ENCODE assay signal across 1 cellular context in genomic region chr9:37027582-37028424, GRCh38.
A peak's percentile ranks its signal among the peaks of the same experiment; 100 is the strongest.
TF ChIP-seq lines count a peak whose summit lies in the region.

No MANE protein-coding gene starts in this region.

TF ChIP-seq in HepG2, 621 proteins besides CTCF, POLR2A, EP300 and RAD21 (continued from another document and continues in another):
- TF ChIP-seq RXRB (CRISPR knock-in tag; IDR thresholded peaks at IDR 0.05; ENCODE audit: borderline replicate concordance): peak; percentile 78
- TF ChIP-seq REXO4 (CRISPR knock-in tag; IDR thresholded peaks at IDR 0.05; ENCODE audit: borderline replicate concordance): peak; percentile 95
- TF ChIP-seq RFX3 (CRISPR knock-in tag; IDR thresholded peaks at IDR 0.05): 0 out of 2 replicates have a peak, but pooled peaks have one; percentile 34
- peak; percentile 74; the same call in 1 of the 2 replicates for TF ChIP-seq SIX4 (CRISPR knock-in tag; IDR thresholded peaks at IDR 0.05)
- TF ChIP-seq E2F2 (CRISPR knock-in tag; IDR thresholded peaks at IDR 0.05; ENCODE audit: borderline replicate concordance): peak; percentile 97; the same call in 1 of the 2 replicates
- TF ChIP-seq ETV5 (CRISPR knock-in tag; IDR thresholded peaks at IDR 0.05; ENCODE audit: borderline replicate concordance): peak; percentile 50; the same call in 1 of the 2 replicates
- TF ChIP-seq ZNF607 (CRISPR knock-in tag; IDR thresholded peaks at IDR 0.05; ENCODE audit: borderline replicate concordance): peak; percentile 100
- TF ChIP-seq PBX2 (CRISPR knock-in tag; IDR thresholded peaks at IDR 0.05): peak; percentile 90
- TF ChIP-seq RELA (CRISPR knock-in tag; IDR thresholded peaks at IDR 0.05): 0 out of 2 replicates have a peak, but pooled peaks have one; percentile 68
- TF ChIP-seq DR1 (CRISPR knock-in tag; IDR thresholded peaks at IDR 0.05): peak; percentile 62; the same call in 1 of the 2 replicates
- TF ChIP-seq, protein P1, sequence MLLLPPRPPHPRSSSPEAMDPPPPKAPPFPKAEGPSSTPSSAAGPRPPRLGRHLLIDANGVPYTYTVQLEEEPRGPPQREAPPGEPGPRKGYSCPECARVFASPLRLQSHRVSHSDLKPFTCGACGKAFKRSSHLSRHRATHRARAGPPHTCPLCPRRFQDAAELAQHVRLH (CRISPR knock-in tag; IDR thresholded peaks at IDR 0.05; ENCODE audit: borderline replicate concordance, low read depth): peak; percentile 98
- no peak for TF ChIP-seq SYNCRIP (IDR thresholded peaks at IDR 0.05; ENCODE audit: insufficient read depth, low read depth, low read length)
- TF ChIP-seq, protein P2, sequence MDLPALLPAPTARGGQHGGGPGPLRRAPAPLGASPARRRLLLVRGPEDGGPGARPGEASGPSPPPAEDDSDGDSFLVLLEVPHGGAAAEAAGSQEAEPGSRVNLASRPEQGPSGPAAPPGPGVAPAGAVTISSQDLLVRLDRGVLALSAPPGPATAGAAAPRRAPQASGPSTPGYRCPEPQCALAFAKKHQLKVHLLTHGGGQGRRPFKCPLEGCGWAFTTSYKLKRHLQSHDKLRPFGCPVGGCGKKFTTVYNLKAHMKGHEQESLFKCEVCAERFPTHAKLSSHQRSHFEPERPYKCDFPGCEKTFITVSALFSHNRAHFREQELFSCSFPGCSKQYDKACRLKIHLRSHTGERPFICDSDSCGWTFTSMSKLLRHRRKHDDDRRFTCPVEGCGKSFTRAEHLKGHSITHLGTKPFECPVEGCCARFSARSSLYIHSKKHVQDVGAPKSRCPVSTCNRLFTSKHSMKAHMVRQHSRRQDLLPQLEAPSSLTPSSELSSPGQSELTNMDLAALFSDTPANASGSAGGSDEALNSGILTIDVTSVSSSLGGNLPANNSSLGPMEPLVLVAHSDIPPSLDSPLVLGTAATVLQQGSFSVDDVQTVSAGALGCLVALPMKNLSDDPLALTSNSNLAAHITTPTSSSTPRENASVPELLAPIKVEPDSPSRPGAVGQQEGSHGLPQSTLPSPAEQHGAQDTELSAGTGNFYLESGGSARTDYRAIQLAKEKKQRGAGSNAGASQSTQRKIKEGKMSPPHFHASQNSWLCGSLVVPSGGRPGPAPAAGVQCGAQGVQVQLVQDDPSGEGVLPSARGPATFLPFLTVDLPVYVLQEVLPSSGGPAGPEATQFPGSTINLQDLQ (CRISPR knock-in tag; IDR thresholded peaks at IDR 0.05): peak; percentile 93
- TF ChIP-seq PLSCR1 (CRISPR knock-in tag; IDR thresholded peaks at IDR 0.05; ENCODE audit: borderline replicate concordance): no peak
- TF ChIP-seq, protein P3, sequence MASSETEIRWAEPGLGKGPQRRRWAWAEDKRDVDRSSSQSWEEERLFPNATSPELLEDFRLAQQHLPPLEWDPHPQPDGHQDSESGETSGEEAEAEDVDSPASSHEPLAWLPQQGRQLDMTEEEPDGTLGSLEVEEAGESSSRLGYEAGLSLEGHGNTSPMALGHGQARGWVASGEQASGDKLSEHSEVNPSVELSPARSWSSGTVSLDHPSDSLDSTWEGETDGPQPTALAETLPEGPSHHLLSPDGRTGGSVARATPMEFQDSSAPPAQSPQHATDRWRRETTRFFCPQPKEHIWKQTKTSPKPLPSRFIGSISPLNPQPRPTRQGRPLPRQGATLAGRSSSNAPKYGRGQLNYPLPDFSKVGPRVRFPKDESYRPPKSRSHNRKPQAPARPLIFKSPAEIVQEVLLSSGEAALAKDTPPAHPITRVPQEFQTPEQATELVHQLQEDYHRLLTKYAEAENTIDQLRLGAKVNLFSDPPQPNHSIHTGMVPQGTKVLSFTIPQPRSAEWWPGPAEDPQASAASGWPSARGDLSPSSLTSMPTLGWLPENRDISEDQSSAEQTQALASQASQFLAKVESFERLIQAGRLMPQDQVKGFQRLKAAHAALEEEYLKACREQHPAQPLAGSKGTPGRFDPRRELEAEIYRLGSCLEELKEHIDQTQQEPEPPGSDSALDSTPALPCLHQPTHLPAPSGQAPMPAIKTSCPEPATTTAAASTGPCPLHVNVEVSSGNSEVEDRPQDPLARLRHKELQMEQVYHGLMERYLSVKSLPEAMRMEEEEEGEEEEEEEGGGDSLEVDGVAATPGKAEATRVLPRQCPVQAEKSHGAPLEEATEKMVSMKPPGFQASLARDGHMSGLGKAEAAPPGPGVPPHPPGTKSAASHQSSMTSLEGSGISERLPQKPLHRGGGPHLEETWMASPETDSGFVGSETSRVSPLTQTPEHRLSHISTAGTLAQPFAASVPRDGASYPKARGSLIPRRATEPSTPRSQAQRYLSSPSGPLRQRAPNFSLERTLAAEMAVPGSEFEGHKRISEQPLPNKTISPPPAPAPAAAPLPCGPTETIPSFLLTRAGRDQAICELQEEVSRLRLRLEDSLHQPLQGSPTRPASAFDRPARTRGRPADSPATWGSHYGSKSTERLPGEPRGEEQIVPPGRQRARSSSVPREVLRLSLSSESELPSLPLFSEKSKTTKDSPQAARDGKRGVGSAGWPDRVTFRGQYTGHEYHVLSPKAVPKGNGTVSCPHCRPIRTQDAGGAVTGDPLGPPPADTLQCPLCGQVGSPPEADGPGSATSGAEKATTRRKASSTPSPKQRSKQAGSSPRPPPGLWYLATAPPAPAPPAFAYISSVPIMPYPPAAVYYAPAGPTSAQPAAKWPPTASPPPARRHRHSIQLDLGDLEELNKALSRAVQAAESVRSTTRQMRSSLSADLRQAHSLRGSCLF (CRISPR knock-in tag; IDR thresholded peaks at IDR 0.05; ENCODE audit: borderline replicate concordance): peak; percentile 86; the same call in 1 of the 2 replicates
- TF ChIP-seq ZNF501 (CRISPR knock-in tag; IDR thresholded peaks at IDR 0.05): peak; percentile 91
- TF ChIP-seq, protein P4, sequence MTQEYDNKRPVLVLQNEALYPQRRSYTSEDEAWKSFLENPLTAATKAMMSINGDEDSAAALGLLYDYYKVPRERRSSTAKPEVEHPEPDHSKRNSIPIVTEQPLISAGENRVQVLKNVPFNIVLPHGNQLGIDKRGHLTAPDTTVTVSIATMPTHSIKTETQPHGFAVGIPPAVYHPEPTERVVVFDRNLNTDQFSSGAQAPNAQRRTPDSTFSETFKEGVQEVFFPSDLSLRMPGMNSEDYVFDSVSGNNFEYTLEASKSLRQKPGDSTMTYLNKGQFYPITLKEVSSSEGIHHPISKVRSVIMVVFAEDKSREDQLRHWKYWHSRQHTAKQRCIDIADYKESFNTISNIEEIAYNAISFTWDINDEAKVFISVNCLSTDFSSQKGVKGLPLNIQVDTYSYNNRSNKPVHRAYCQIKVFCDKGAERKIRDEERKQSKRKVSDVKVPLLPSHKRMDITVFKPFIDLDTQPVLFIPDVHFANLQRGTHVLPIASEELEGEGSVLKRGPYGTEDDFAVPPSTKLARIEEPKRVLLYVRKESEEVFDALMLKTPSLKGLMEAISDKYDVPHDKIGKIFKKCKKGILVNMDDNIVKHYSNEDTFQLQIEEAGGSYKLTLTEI (CRISPR knock-in tag; conservative IDR thresholded peaks at IDR 0.05): no peak
- TF ChIP-seq ZMYM2 (CRISPR knock-in tag; IDR thresholded peaks at IDR 0.05): no peak
- peak; percentile 78; the same call in 1 of the 2 replicates for TF ChIP-seq ZSCAN25 (CRISPR knock-in tag; IDR thresholded peaks at IDR 0.05)
- TF ChIP-seq ZNF605 (CRISPR knock-in tag; IDR thresholded peaks at IDR 0.05): peak; percentile 76
- TF ChIP-seq HMGA1 (CRISPR knock-in tag; conservative IDR thresholded peaks at IDR 0.05): no peak
- peak; percentile 76; the same call in 1 of the 2 replicates for TF ChIP-seq GFI1 (CRISPR knock-in tag; IDR thresholded peaks at IDR 0.05; ENCODE audit: borderline replicate concordance)
- peak; percentile 88 for TF ChIP-seq TFE3 (CRISPR knock-in tag; IDR thresholded peaks at IDR 0.05)
- no peak for TF ChIP-seq ZNF326 (CRISPR knock-in tag; IDR thresholded peaks at IDR 0.05; ENCODE audit: borderline replicate concordance)
- TF ChIP-seq ZHX1 (CRISPR knock-in tag; IDR thresholded peaks at IDR 0.05; ENCODE audit: low read depth): peak; percentile 83; the same call in 1 of the 2 replicates
- peak; percentile 97 for TF ChIP-seq ZNF441 (CRISPR knock-in tag; IDR thresholded peaks at IDR 0.05; ENCODE audit: borderline replicate concordance)
- TF ChIP-seq ZNF451 (CRISPR knock-in tag; IDR thresholded peaks at IDR 0.05): peak; percentile 98
- TF ChIP-seq HOXA9 (CRISPR knock-in tag; IDR thresholded peaks at IDR 0.05; ENCODE audit: borderline replicate concordance): peak; percentile 94; the same call in 1 of the 2 replicates
- TF ChIP-seq MBD4 (IDR thresholded peaks at IDR 0.05; ENCODE audit: borderline replicate concordance, low read length): no peak
- TF ChIP-seq NFIB (CRISPR knock-in tag; IDR thresholded peaks at IDR 0.05; ENCODE audit: borderline replicate concordance): no peak
- peak; percentile 95; the same call in 1 of the 2 replicates for TF ChIP-seq ZFYVE20 (CRISPR knock-in tag; IDR thresholded peaks at IDR 0.05; ENCODE audit: borderline replicate concordance, low read depth)
- TF ChIP-seq RBAK (CRISPR knock-in tag; IDR thresholded peaks at IDR 0.05): no peak
- TF ChIP-seq ZNF629 (CRISPR knock-in tag; conservative IDR thresholded peaks at IDR 0.05): peak; percentile 81
- TF ChIP-seq CCAR2 (optimal IDR thresholded peaks at IDR 0.05; ENCODE audit: low read depth, low read length): no peak
- TF ChIP-seq ZNF317 (CRISPR knock-in tag; IDR thresholded peaks at IDR 0.05): no peak
- peak; percentile 97 for TF ChIP-seq SNAPC2 (CRISPR knock-in tag; IDR thresholded peaks at IDR 0.05)
- TF ChIP-seq SIX1 (CRISPR knock-in tag; IDR thresholded peaks at IDR 0.05; ENCODE audit: borderline replicate concordance): 0 out of 2 replicates have a peak, but pooled peaks have one; percentile 41
- TF ChIP-seq ZNF678 (CRISPR knock-in tag; IDR thresholded peaks at IDR 0.05): peak; percentile 80; the same call in 1 of the 2 replicates
- peak; percentile 97 for TF ChIP-seq FOXC1 (CRISPR knock-in tag; IDR thresholded peaks at IDR 0.05; ENCODE audit: borderline replicate concordance)
- peak; percentile 95 for TF ChIP-seq ZNF883 (CRISPR knock-in tag; IDR thresholded peaks at IDR 0.05; ENCODE audit: not compliant biosample characterization)
- TF ChIP-seq TAF1 (CRISPR knock-in tag; IDR thresholded peaks at IDR 0.05): peak; percentile 23; the same call in 1 of the 2 replicates
- no peak for TF ChIP-seq ZNF713 (CRISPR knock-in tag; IDR thresholded peaks at IDR 0.05)
- TF ChIP-seq BRCA1 (CRISPR knock-in tag; IDR thresholded peaks at IDR 0.05): peak; percentile 96
- TF ChIP-seq, protein P5, sequence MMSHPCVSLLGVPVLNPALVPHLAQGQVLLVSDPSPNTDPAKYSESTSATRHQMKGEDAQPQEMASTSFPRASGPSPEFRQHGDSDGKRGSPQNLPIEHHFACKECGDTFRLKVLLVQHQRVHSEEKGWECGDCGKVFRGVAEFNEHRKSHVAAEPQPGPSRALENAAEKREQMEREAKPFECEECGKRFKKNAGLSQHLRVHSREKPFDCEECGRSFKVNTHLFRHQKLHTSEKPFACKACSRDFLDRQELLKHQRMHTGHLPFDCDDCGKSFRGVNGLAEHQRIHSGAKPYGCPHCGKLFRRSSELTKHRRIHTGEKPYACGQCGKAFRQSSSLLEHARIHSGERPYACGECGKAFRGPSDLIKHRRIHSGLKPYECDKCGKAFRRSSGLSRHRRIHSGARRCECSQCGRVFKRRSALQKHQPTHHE (CRISPR knock-in tag; IDR thresholded peaks at IDR 0.05; ENCODE audit: borderline replicate concordance): peak; percentile 86
- TF ChIP-seq THAP11 (CRISPR knock-in tag; IDR thresholded peaks at IDR 0.05): peak; percentile 82
